ENCODE assay signal across 8 cellular contexts in genomic region chr10:24518981-24519597, GRCh38.
DNase-seq lines count a peak whose midpoint lies in the region; ATAC-seq and TF ChIP-seq lines count a peak whose summit lies in the region.

No MANE protein-coding gene starts in this region.

- no peak for DNase-seq in AG09309 (ENCODE audit: low read depth)
- DNase-seq in NCI-H2227 treated with DMSO at 0.1 percent for 48 hours (lab: John Stamatoyannopoulos, UW): peak; percentile 66
- peak; percentile 36 to 51 for DNase-seq in activated T-cell treated with anti-CD3 and anti-CD28 coated beads, Interleukin-2, amount 50 U/mL, for 48 hours
- peak; percentile 39 for DNase-seq in fibroblast of the conjunctiva (ENCODE audit: low read depth)
- peak; percentile 18 for DNase-seq in non-pigmented ciliary epithelial cell (ENCODE audit: low read depth)
- DNase-seq in KG1 (lab: John Stamatoyannopoulos, UW): no peak

- ATAC-seq in HG02678 (IDR thresholded peaks at IDR 0.05; ENCODE audit: unreplicated experiment): no peak

- peak; percentile 77 for TF ChIP-seq CTCF in AG09309 (IDR thresholded peaks at IDR 0.05; ENCODE audit: control insufficient read depth, insufficient read depth, low read depth, low read length, missing control alignments)
- TF ChIP-seq CTCF in GM12874 (IDR thresholded peaks at IDR 0.05; ENCODE audit: insufficient read depth, low read depth, low read length): peak; percentile 72

- H3K4me3 ChIP-seq in AG09309 (ENCODE audit: control insufficient read depth, low read depth, low read length): no peak overlapping the region

Comparison
In these comparisons a context has a peak if more than half of its experiments do, and no peak if none do; other contexts are left out.
1. DNase-seq: peak in NCI-H2227 treated with DMSO at 0.1 percent for 48 hours (single experiment), activated T-cell treated with anti-CD3 and anti-CD28 coated beads, Interleukin-2, amount 50 U/mL, for 48 hours (2 of 2), fibroblast of the conjunctiva (single experiment) and non-pigmented ciliary epithelial cell (single experiment); none in AG09309 (single experiment) and KG1 (single experiment).